Comparison of ENCODE assay signal across 8 cellular contexts in genomic region chr14:52553671-52554575, GRCh38. TPM values are rescaled to one million over a fixed set of nuclear protein-coding genes. Genes with fewer than 3 reads are reported as not detected.
DNase-seq lines count a peak whose midpoint lies in the region; ATAC-seq and TF ChIP-seq lines count a peak whose summit lies in the region.

No MANE protein-coding gene starts in this region.

- H3K36me3 ChIP-seq in HEK293 (ENCODE audit: control insufficient read depth in 2 of 2, insufficient read depth in 1 of 2, low read length in 2 of 2), result no peaks in the 10 kb centered on the region
- no peaks in the 10 kb centered on the region for H3K36me3 ChIP-seq in left lung

- H3K9me3 Mint-ChIP-seq in activated CD4-positive, alpha-beta memory T cell treated with anti-CD3 and anti-CD28 coated beads, Interleukin-2, amount 10 ng/mL, durations not matched to agents 7 days and 5 days, result no peaks in the 10 kb centered on the region

- peak; percentile 28 for ATAC-seq in left lung
- ATAC-seq in GM19397 (IDR thresholded peaks at IDR 0.05; ENCODE audit: unreplicated experiment), result no peak

- peaks cover 27% of the 10 kb centered on the region for H3K4me1 Mint-ChIP-seq in activated CD4-positive, alpha-beta memory T cell treated with anti-CD3 and anti-CD28 coated beads, Interleukin-2, amount 10 ng/mL, durations not matched to agents 7 days and 5 days

- POLR2A ChIA-PET in HEK293 (lab: Yijun Ruan, JAX), result interaction anchor here (0.9 to 1.3 kb wide), 5 partner anchors 9 to 240 kb away, joined by 3 to 4 read pairs (median 3); no protein-coding TSS in a partner anchor
- POLR2A ChIA-PET in activated CD4-positive, alpha-beta memory T cell treated with anti-CD3 and anti-CD28 coated beads, Interleukin-2, amount 10 ng/mL, durations not matched to agents 7 days and 5 days (lab: Charles Lee), result interaction anchor here (0.8 to 5.8 kb wide), 12 partner anchors 8 to 266 kb away, joined by 3 to 62 read pairs (median 6); partner anchors contain the start of genes ERO1A, PSMC6 and PTGER2

- H3K9me3 ChIP-seq in HEK293 (ENCODE audit: control insufficient read depth, insufficient read depth, low read depth, low read length) (no peaks in the 10 kb centered on the region), left lung (peaks cover 0 to 4% of the 10 kb centered on the region in 2 donors)

- H3K27me3 ChIP-seq in left lung, result no peaks in the 10 kb centered on the region

- DNase-seq in AG08395 (ENCODE audit: low spot score) (peak; percentile 73), NCI-H524 treated with DMSO at 0.1 percent for 48 hours (lab: John Stamatoyannopoulos, UW) (peak; percentile 67), dermis microvascular lymphatic vessel endothelial cell (ENCODE audit: low read depth in 2 of 2) (peak; percentile 84 to 93), left lung (peak; percentile 92 to 96)
- DNase-seq in activated CD4-positive, alpha-beta memory T cell treated with anti-CD3 and anti-CD28 coated beads, Interleukin-2, amount 10 ng/mL, durations not matched to agents 7 days and 5 days, result peak; percentile 81
- DNase-seq in stimulated activated CD4-positive, alpha-beta T cell treated with anti-CD3 and anti-CD28 coated beads, Interleukin-1b, Interleukin-23, amount 100 ng/mL, for 24 hours (ENCODE audit: low read depth in 4 of 4, low spot score in 1 of 4), result peak; percentile 54 to 68 (median 60)

- peak overlapping the region; percentile 56 for H3K4me3 ChIP-seq in HEK293 (ENCODE audit: low read depth, low read length)
- H3K4me3 ChIP-seq in left lung, result peak overlapping the region; percentile 61 to 79

- H3K27ac Mint-ChIP-seq in activated CD4-positive, alpha-beta memory T cell treated with anti-CD3 and anti-CD28 coated beads, Interleukin-2, amount 10 ng/mL, durations not matched to agents 7 days and 5 days, result peak overlapping the region; percentile 28

- H3K27ac ChIP-seq in HEK293 (ENCODE audit: extremely low read depth, low read depth, low read length) (peak overlapping the region; percentile 81), left lung (peak overlapping the region in 1 of 2 donors; percentile 87)

- H3K4me3 Mint-ChIP-seq in activated CD4-positive, alpha-beta memory T cell treated with anti-CD3 and anti-CD28 coated beads, Interleukin-2, amount 10 ng/mL, durations not matched to agents 7 days and 5 days, result peak overlapping the region; percentile 92

- peaks cover 31% of the 10 kb centered on the region for H3K27me3 Mint-ChIP-seq in activated CD4-positive, alpha-beta memory T cell treated with anti-CD3 and anti-CD28 coated beads, Interleukin-2, amount 10 ng/mL, durations not matched to agents 7 days and 5 days

- H3K4me1 ChIP-seq in HEK293 (ENCODE audit: control insufficient read depth, insufficient read depth, low read length) (peaks cover 9% of the 10 kb centered on the region), left lung (peaks cover 0 to 29% of the 10 kb centered on the region in 2 donors)

- no peaks in the 10 kb centered on the region for H3K36me3 Mint-ChIP-seq in activated CD4-positive, alpha-beta memory T cell treated with anti-CD3 and anti-CD28 coated beads, Interleukin-2, amount 10 ng/mL, durations not matched to agents 7 days and 5 days (ENCODE audit: low read depth)

- intact Hi-C loops in left lung (cut with DNase I), result no loop called here

- no peak for TF ChIP-seq CTCF in HEK293 (tag by site-specific recombination; IDR thresholded peaks at IDR 0.05)
- TF ChIP-seq CTCF in left lung (IDR thresholded peaks at IDR 0.05), result no peak

- CTCF ChIA-PET in HEK293 (lab: Yijun Ruan, JAX), result interaction anchor here (0.6 to 1.1 kb wide), 4 partner anchors 158 to 664 kb away, joined by 3 to 4 read pairs (median 3); no protein-coding TSS in a partner anchor
- CTCF ChIA-PET in activated CD4-positive, alpha-beta memory T cell treated with anti-CD3 and anti-CD28 coated beads, Interleukin-2, amount 10 ng/mL, durations not matched to agents 7 days and 5 days (lab: Charles Lee), result interaction anchor here (1.0 to 1.5 kb wide), 3 partner anchors 13 to 407 kb away, joined by 3 read pairs; partner anchors contain the start of gene ERO1A

TF ChIP-seq in HEK293, 187 proteins besides CTCF, POLR2A, EP300 and RAD21 (continues in another document):
- TF ChIP-seq OSR2 (tag by site-specific recombination; IDR thresholded peaks at IDR 0.05) (peak; percentile 95), ZBTB20 (tag by site-specific recombination; IDR thresholded peaks at IDR 0.05) (peak; percentile 51; the same call in 1 of the 2 replicates), ZNF335 (tag by site-specific recombination; conservative IDR thresholded peaks at IDR 0.05) (peak; percentile 92), ZNF10 (tag by site-specific recombination; IDR thresholded peaks at IDR 0.05) (peak; percentile 61), ZNF501 (tag by site-specific recombination; IDR thresholded peaks at IDR 0.05) (0 out of 2 replicates have a peak, but pooled peaks have one; percentile 36), ZBTB11 (tag by site-specific recombination; conservative IDR thresholded peaks at IDR 0.05; ENCODE audit: low read depth) (0 out of 2 replicates have a peak, but pooled peaks have one; percentile 17), ZNF658 (tag by site-specific recombination; IDR thresholded peaks at IDR 0.05) (no peak), KLF16 (tag by site-specific recombination; IDR thresholded peaks at IDR 0.05) (no peak), HOXA7 (CRISPR knock-in tag; IDR thresholded peaks at IDR 0.05; ENCODE audit: borderline replicate concordance) (no peak), ZNF350 (tag by site-specific recombination; IDR thresholded peaks at IDR 0.05) (no peak), ZBTB7A (tag by site-specific recombination; IDR thresholded peaks at IDR 0.05; ENCODE audit: low read depth) (no peak), FEZF1 (tag by site-specific recombination; IDR thresholded peaks at IDR 0.05) (0 out of 2 replicates have a peak, but pooled peaks have one; percentile 8), PBX3 (CRISPR knock-in tag; IDR thresholded peaks at IDR 0.05) (no peak), HOXC10 (CRISPR knock-in tag; IDR thresholded peaks at IDR 0.05) (no peak), ZNF2 (tag by site-specific recombination; IDR thresholded peaks at IDR 0.05) (peak; percentile 43; the same call in 1 of the 2 replicates)
- TF ChIP-seq, protein P1, sequence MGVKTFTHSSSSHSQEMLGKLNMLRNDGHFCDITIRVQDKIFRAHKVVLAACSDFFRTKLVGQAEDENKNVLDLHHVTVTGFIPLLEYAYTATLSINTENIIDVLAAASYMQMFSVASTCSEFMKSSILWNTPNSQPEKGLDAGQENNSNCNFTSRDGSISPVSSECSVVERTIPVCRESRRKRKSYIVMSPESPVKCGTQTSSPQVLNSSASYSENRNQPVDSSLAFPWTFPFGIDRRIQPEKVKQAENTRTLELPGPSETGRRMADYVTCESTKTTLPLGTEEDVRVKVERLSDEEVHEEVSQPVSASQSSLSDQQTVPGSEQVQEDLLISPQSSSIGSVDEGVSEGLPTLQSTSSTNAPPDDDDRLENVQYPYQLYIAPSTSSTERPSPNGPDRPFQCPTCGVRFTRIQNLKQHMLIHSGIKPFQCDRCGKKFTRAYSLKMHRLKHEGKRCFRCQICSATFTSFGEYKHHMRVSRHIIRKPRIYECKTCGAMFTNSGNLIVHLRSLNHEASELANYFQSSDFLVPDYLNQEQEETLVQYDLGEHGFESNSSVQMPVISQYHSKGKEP (tag by site-specific recombination; IDR thresholded peaks at IDR 0.05), result peak; percentile 18; the same call in 1 of the 2 replicates

RNA-seq across cellular contexts. Expression of gene GPR137C, which starts 1.3 kb away (rescaled TPM):
- under 1 TPM; 0.30 to 0.88 TPM for total RNA-seq in activated CD4-positive, alpha-beta memory T cell treated with anti-CD3 and anti-CD28 coated beads, Interleukin-2, amount 10 ng/mL, durations not matched to agents 7 days and 5 days
- 0.77 and 1.3 TPM in 2 replicates for total RNA-seq in dermis microvascular lymphatic vessel endothelial cell
- total RNA-seq in left lung, result 1 to 10 TPM; 1.8 to 2.0 TPM

RNA-seq across cellular contexts. Expression of gene TXNDC16, which starts 1.6 kb away (rescaled TPM):
- 1 to 10 TPM; 8.8 to 9.4 TPM for total RNA-seq in activated CD4-positive, alpha-beta memory T cell treated with anti-CD3 and anti-CD28 coated beads, Interleukin-2, amount 10 ng/mL, durations not matched to agents 7 days and 5 days
- total RNA-seq in dermis microvascular lymphatic vessel endothelial cell (2.8 and 3.4 TPM in 2 replicates), left lung (1 to 10 TPM; 6.2 TPM)
